Comparison of ENCODE assay signal across 8 cellular contexts in the genomic region with DNA sequence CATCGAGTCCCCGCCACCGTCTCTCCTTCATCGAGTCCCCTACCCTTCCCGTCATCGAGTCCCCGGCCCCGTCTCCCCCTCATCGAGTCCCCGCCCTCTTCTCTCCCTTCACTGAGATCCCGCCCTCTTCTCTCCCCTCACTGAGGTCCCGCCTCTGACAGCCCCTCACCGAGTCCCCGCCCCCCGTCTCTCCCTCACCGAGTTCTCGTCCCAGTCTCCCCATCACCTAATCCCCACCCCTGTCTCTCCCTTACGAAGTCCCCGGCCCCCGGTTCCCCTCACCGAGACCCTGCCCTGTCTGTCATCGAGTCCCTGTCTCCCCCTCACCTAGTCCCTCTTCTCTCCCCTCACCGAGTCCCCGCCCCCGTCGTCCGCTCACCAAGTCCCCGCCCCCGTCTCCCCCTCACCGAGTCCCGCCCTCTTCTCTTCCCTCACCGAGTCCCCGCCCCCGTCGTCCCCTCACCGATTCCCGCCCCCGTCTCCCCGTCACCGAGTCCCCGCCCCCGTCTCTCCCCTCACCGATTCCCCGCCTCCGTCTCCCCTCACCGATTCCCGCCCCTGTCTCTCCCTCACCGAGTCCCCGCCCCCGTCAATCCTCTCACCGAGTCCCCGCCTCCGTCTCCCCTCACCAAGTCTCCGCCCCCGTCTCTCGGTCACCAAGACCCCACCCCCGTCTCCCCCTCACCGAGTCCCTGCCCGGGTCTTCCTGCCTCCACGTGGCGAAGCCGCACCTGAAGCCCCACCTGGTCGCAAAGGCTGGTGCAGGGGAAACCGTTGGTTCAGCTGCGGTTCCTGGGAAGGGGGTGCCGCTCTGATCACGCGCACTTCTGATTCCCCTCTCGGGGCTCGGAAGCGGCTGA. TPM values are rescaled to one million over a fixed set of nuclear protein-coding genes. Genes with fewer than 3 reads are reported as not detected.
DNase-seq lines count a peak whose midpoint lies in the region; ATAC-seq and TF ChIP-seq lines count a peak whose summit lies in the region.

No MANE protein-coding gene starts in this region.

- POLR2A ChIA-PET in T-cell (lab: Charles Lee): no interaction called here

- H3K36me3 ChIP-seq in adrenal gland (replicated peaks in 1 of 2): no peaks in the 10 kb centered on the region
- no peaks in the 10 kb centered on the region for H3K36me3 ChIP-seq in cardiac muscle cell

- H3K27me3 ChIP-seq in adrenal gland (no peaks in the 10 kb centered on the region), cardiac muscle cell (no peaks in the 10 kb centered on the region)

- H3K27me3 Mint-ChIP-seq in T-cell: no peaks in the 10 kb centered on the region
- no peaks in the 10 kb centered on the region for H3K27me3 Mint-ChIP-seq in osteocyte (ENCODE audit: unreplicated experiment)

- TF ChIP-seq CTCF in adrenal gland (IDR thresholded peaks at IDR 0.05): peak in 1 of 6 experiments; percentile 5
- TF ChIP-seq CTCF in cardiac muscle cell (IDR thresholded peaks at IDR 0.05; ENCODE audit: low read depth, low read length): no peak
- no peak for TF ChIP-seq CTCF in osteocyte (IDR thresholded peaks at IDR 0.05)

- H3K9me3 ChIP-seq in adrenal gland (replicated peaks in 1 of 3): no peaks in the 10 kb centered on the region
- H3K9me3 ChIP-seq in cardiac muscle cell (ENCODE audit: low read depth): no peaks in the 10 kb centered on the region

- ATAC-seq in GM21390 (IDR thresholded peaks at IDR 0.05; ENCODE audit: unreplicated experiment): peak; percentile 49
- peak; percentile 60 to 64 (median 62) for ATAC-seq in T-cell (replicated peaks in 1 of 4)

- TF ChIP-seq POLR2A in adrenal gland (IDR thresholded peaks at IDR 0.05): no peak

- no peaks in the 10 kb centered on the region for H3K36me3 Mint-ChIP-seq in T-cell
- no peaks in the 10 kb centered on the region for H3K36me3 Mint-ChIP-seq in osteocyte (ENCODE audit: unreplicated experiment)

- intact Hi-C loops in adrenal gland (cut with DNase I): loop anchor here in 1 of 2 donors (10.0 kb wide), 2 partner anchors 488 to 658 kb away; a partner anchor contains a TSS

- H3K4me3 ChIP-seq in adrenal gland (peak overlapping the region in 3 of 4 donors; percentile 33 to 82 (median 55)), cardiac muscle cell (peak overlapping the region; percentile 83)

- peaks cover 23 to 33% (median 27%) of the 10 kb centered on the region in 3 donors for H3K4me1 Mint-ChIP-seq in T-cell
- peaks cover 11% of the 10 kb centered on the region for H3K4me1 Mint-ChIP-seq in osteocyte (ENCODE audit: unreplicated experiment)

- DNase-seq in AG08396 (ENCODE audit: low spot score): peak; percentile 92
- peak; percentile 70 for DNase-seq in NCI-H128 (lab: John Stamatoyannopoulos, UW; ENCODE audit: unreplicated experiment)
- peak; percentile 82 to 98 (median 92) for DNase-seq in T-cell
- DNase-seq in adrenal gland: peak; percentile 92 to 98 (median 97)
- DNase-seq in cardiac muscle cell (ENCODE audit: low read depth in 1 of 2, low spot score in 1 of 2): peak; percentile 99
- peak; percentile 97 for DNase-seq in osteocyte (ENCODE audit: extremely low spot score, unreplicated experiment)

- H3K27ac ChIP-seq in adrenal gland (peak overlapping the region; percentile 72 to 99 (median 83)), cardiac muscle cell (peak overlapping the region; percentile 85), temporal lobe (ENCODE audit: low read depth, low read length) (peak overlapping the region; percentile 92)

- 3 to 5% (median 3%) methylated on average over 8 to 71 of the region's 71 CpGs for WGBS in adrenal gland, 4 donors

- H3K4me1 ChIP-seq in adrenal gland (replicated peaks in 1 of 2) (peaks cover 0 to 5% of the 10 kb centered on the region in 2 donors), cardiac muscle cell (ENCODE audit: low read depth) (peaks cover 32% of the 10 kb centered on the region)

- H3K4me3 Mint-ChIP-seq in T-cell (peak overlapping the region; percentile 76 to 90 (median 84)), osteocyte (ENCODE audit: unreplicated experiment) (peak overlapping the region; percentile 92)

- no peaks in the 10 kb centered on the region for H3K9me3 Mint-ChIP-seq in T-cell
- H3K9me3 Mint-ChIP-seq in osteocyte (ENCODE audit: unreplicated experiment): no peaks in the 10 kb centered on the region

- CTCF ChIA-PET in T-cell (lab: Charles Lee): no interaction called here

- H3K27ac Mint-ChIP-seq in T-cell (peak overlapping the region; percentile 76 to 87), osteocyte (ENCODE audit: unreplicated experiment) (peak overlapping the region; percentile 98)

RNA-seq across cellular contexts. Expression of a gene that starts 23.9 kb away (rescaled TPM):
- 10 to 100 TPM; 13.7 to 19.7 (median 18.4) TPM for total RNA-seq in T-cell
- total RNA-seq in adrenal gland: 10 to 100 TPM in 4 of 8 donors, 1 to 10 TPM in 4; 7.1 to 20.3 (median 9.9) TPM
- polyA plus RNA-seq in adrenal gland: 10 to 100 TPM in 1 of 3 donors, 1 to 10 TPM in 2; 5.2 to 24.8 (median 7.9) TPM
- 14.4 and 17.2 TPM in 2 replicates for total RNA-seq in cardiac muscle cell
- polyA plus RNA-seq in cardiac muscle cell: 15.6 and 19.0 TPM in 2 replicates
- total RNA-seq in osteocyte: 15.3 and 16.0 TPM in 2 replicates
- 21.9 TPM for total RNA-seq in temporal lobe

RNA-seq across cellular contexts. Expression of a gene that starts 26.5 kb away (rescaled TPM):
- total RNA-seq in T-cell (10 to 100 TPM; 31.5 to 37.7 (median 35.0) TPM), adrenal gland (10 to 100 TPM; 12.4 to 23.7 (median 20.7) TPM), cardiac muscle cell (65.6 and 106 TPM in 2 replicates), osteocyte (28.1 and 29.0 TPM in 2 replicates), temporal lobe (3.7 TPM)
- polyA plus RNA-seq in adrenal gland (10 to 100 TPM in 2 of 3 donors, 1 to 10 TPM in 1; 6.6 to 31.7 (median 30.6) TPM), cardiac muscle cell (47.5 and 49.7 TPM in 2 replicates)

RNA-seq across cellular contexts. Expression of a gene that starts 35.3 kb away (rescaled TPM):
- total RNA-seq in T-cell: 100 to 1,000 TPM; 205 to 228 (median 215) TPM
- total RNA-seq in adrenal gland: 100 to 1,000 TPM; 410 to 722 (median 460) TPM
- polyA plus RNA-seq in adrenal gland: 1,000 to 10,000 TPM in 2 of 3 donors, 100 to 1,000 TPM in 1; 352 to 2,424 (median 1,146) TPM
- 511 and 816 TPM in 2 replicates for total RNA-seq in cardiac muscle cell
- 870 and 943 TPM in 2 replicates for polyA plus RNA-seq in cardiac muscle cell
- 258 and 260 TPM in 2 replicates for total RNA-seq in osteocyte
- total RNA-seq in temporal lobe: 108 TPM

RNA-seq across cellular contexts. Expression of a gene that starts 42.7 kb away (rescaled TPM):
- total RNA-seq in T-cell: 10 to 100 TPM; 49.4 to 92.6 (median 79.4) TPM
- total RNA-seq in adrenal gland: 100 to 1,000 TPM in 7 of 8 donors, 10 to 100 TPM in 1; 75.5 to 177 (median 120) TPM
- 10 to 100 TPM; 28.5 to 95.2 (median 94.1) TPM for polyA plus RNA-seq in adrenal gland
- 221 and 282 TPM in 2 replicates for total RNA-seq in cardiac muscle cell
- 270 and 309 TPM in 2 replicates for polyA plus RNA-seq in cardiac muscle cell
- total RNA-seq in osteocyte: 67.4 and 70.3 TPM in 2 replicates
- 72.5 TPM for total RNA-seq in temporal lobe

Comparison
In these comparisons a context has a peak if more than half of its experiments do, and no peak if none do; other contexts are left out.
1. Peak in every context shown above with its lines: DNase-seq, ATAC-seq, H3K4me3 ChIP-seq and H3K27ac ChIP-seq.